11 cellular contexts compared by ENCODE assay signal in genomic region chr5:4640793-4641192, GRCh38.
DNase-seq lines count a peak whose midpoint lies in the region; ATAC-seq and TF ChIP-seq lines count a peak whose summit lies in the region.
"Had no signal": no experiment of that assay in that cellular context is flagged by ENCODE, and none has a peak within 500 bp of the region (broad histone marks: within the 10 kb centered on the region; RNA-seq: fewer than 3 reads in every experiment).

No MANE protein-coding gene starts in this region.

- H3K36me3 ChIP-seq in NT2/D1 (ENCODE audit: insufficient read depth, insufficient read length, low read length), result no peaks in the 10 kb centered on the region
- no peaks in the 10 kb centered on the region for H3K36me3 ChIP-seq in heart left ventricle
- H3K36me3 ChIP-seq: tibial nerve had no signal

- H3K27me3 ChIP-seq in NT2/D1 (ENCODE audit: insufficient read depth, insufficient read length), result no peaks in the 10 kb centered on the region
- peaks cover 0 to 4% (median 0%) of the 10 kb centered on the region in 9 donors for H3K27me3 ChIP-seq in heart left ventricle
- H3K27me3 ChIP-seq: tibial nerve had no signal

- peaks cover 11% of the 10 kb centered on the region; the same call in 1 of the 2 replicates for H3K9me3 ChIP-seq in NT2/D1 (ENCODE audit: insufficient read depth, low read length)
- H3K9me3 ChIP-seq in heart left ventricle, result peaks cover 0 to 5% (median 0%) of the 10 kb centered on the region in 12 donors

- no peak overlapping the region for H3K27ac ChIP-seq in heart left ventricle
- H3K27ac ChIP-seq: tibial nerve had no signal

- no peak for ATAC-seq in GM21447 (IDR thresholded peaks at IDR 0.05; ENCODE audit: unreplicated experiment)
- no peak for ATAC-seq in heart left ventricle
- no peak for ATAC-seq in GM19455 (IDR thresholded peaks at IDR 0.05; ENCODE audit: unreplicated experiment)

- H3K4me3 ChIP-seq in NT2/D1 (ENCODE audit: insufficient read length, low read depth), result no peak overlapping the region
- H3K4me3 ChIP-seq in epithelial cell of esophagus (ENCODE audit: low read length), result no peak overlapping the region
- no peak overlapping the region for H3K4me3 ChIP-seq in heart left ventricle
- H3K4me3 ChIP-seq: lung, tibial nerve had no signal

- H3K9ac ChIP-seq in NT2/D1 (ENCODE audit: insufficient read length, low read depth), result no peak overlapping the region

- no peak for TF ChIP-seq POLR2A in heart left ventricle (IDR thresholded peaks at IDR 0.05)

- intact Hi-C loops in heart left ventricle (cut with DNase I), result no loop called here

- TF ChIP-seq CTCF in epithelial cell of esophagus (IDR thresholded peaks at IDR 0.05; ENCODE audit: insufficient read depth, low read depth, low read length, missing control alignments) (peak; percentile 37), heart left ventricle (IDR thresholded peaks at IDR 0.05) (no peak)

- WGBS in heart left ventricle, 4 donors, result 52 to 59% (median 54%) methylated on average over 2 of the region's 2 CpGs

- H3K4me1 ChIP-seq in NT2/D1 (ENCODE audit: insufficient read depth, insufficient read length) (no peaks in the 10 kb centered on the region), heart left ventricle (no peaks in the 10 kb centered on the region)
- H3K4me1 ChIP-seq: tibial nerve had no signal

- peak; percentile 60 for DNase-seq in NCI-H82 (lab: John Stamatoyannopoulos, UW)
- no peak for DNase-seq in NCI-H82 treated with DMSO at 0.1 percent for 48 hours (lab: John Stamatoyannopoulos, UW; ENCODE audit: unreplicated experiment)
- peak; percentile 6 for DNase-seq in NT2/D1 (ENCODE audit: low read depth, low spot score)
- DNase-seq in epithelial cell of esophagus (ENCODE audit: low read depth), result peak; percentile 1
- DNase-seq in pons (ENCODE audit: low spot score), result peak; percentile 46
- DNase-seq in heart left ventricle, result no peak
- DNase-seq: NCI-H2081 treated with DMSO at 0.1 percent for 48 hours had no signal

Comparison
In these comparisons a context has a peak if more than half of its experiments do, and no peak if none do; other contexts are left out.
1. DNase-seq: peak in NCI-H82 (single experiment), NT2/D1 (single experiment), epithelial cell of esophagus (single experiment) and pons (single experiment); none in NCI-H82 treated with DMSO at 0.1 percent for 48 hours (single experiment) and heart left ventricle (0 of 5).